ENCODE assay signal across 8 cellular contexts in genomic region chr4:153344131-153345010, GRCh38. TPM values are rescaled to one million over a fixed set of nuclear protein-coding genes. Genes with fewer than 3 reads are reported as not detected.
DNase-seq lines count a peak whose midpoint lies in the region; ATAC-seq and TF ChIP-seq lines count a peak whose summit lies in the region.

Gene MND1 (plus strand): TSS chr4:153344688. CDS start chr4:153344738, 50 bp downstream.

- H3K4me1 ChIP-seq in PC-3 (ENCODE audit: insufficient read depth, low read length), result peaks cover 36% of the 10 kb centered on the region
- H3K4me1 ChIP-seq in mucosa of rectum (ENCODE audit: control insufficient read depth in 2 of 2, insufficient read depth in 2 of 2, low read length in 2 of 2), result peaks cover 4 to 19% of the 10 kb centered on the region in 2 donors

- H3K36me3 ChIP-seq in PC-3 (ENCODE audit: low read depth, low read length) (no peaks in the 10 kb centered on the region), mucosa of rectum (ENCODE audit: control insufficient read depth in 2 of 2, insufficient read depth in 2 of 2, low read length in 2 of 2) (peaks cover 0 to 3% of the 10 kb centered on the region in 2 donors)

- H3K27me3 Mint-ChIP-seq in IgD-negative memory B cell, result no peaks in the 10 kb centered on the region

- peak; percentile 73 for ATAC-seq in GM21529 (IDR thresholded peaks at IDR 0.05; ENCODE audit: unreplicated experiment)
- peak; percentile 69 for ATAC-seq in PC-3

- no peaks in the 10 kb centered on the region for H3K9me3 Mint-ChIP-seq in IgD-negative memory B cell

- H3K4me3 Mint-ChIP-seq in IgD-negative memory B cell, result peak within 1 kb of the TSS; percentile 88 to 98 (median 95)

- H4K20me1 ChIP-seq in PC-3 (ENCODE audit: low read length), result 0 out of 2 replicates have a peak, but pooled peaks cover 3% of the 10 kb centered on the region

- no peaks in the 10 kb centered on the region for H3F3A ChIP-seq in PC-3 (ENCODE audit: low read length, unreplicated experiment)

- POLR2A ChIA-PET in PC-3 (lab: Charles Lee; ENCODE audit: unreplicated experiment), result no interaction called here

- BruUV-seq in PC-3 (replicated peaks; lab: Mats Ljungman, UMichigan), result no TSS peak

- DNase-seq in DMS53 treated with DMSO at 0.1 percent for 48 hours (lab: John Stamatoyannopoulos, UW; ENCODE audit: unreplicated experiment) (peak; percentile 31), PC-3 (peak; percentile 81), activated T-cell treated with anti-CD3 and anti-CD28 coated beads for 4 hours (peak; percentile 92), erythroblast (lab: John Stamatoyannopoulos, UW) (peak; percentile 90 to 93)
- DNase-seq in stimulated activated CD8-positive, alpha-beta memory T cell treated with anti-CD3 and anti-CD28 coated beads, Interleukin-4, amount 100 ng/mL, for 48 hours, result peak; percentile 94

- peaks cover 19 to 24% (median 20%) of the 10 kb centered on the region in 3 donors for H3K4me1 Mint-ChIP-seq in IgD-negative memory B cell

- CTCF ChIA-PET in PC-3 (lab: Charles Lee), result interaction anchor here (2.0 kb wide), 1 partner anchor 230 kb away, joined by 17 read pairs; no protein-coding TSS in a partner anchor

- TF ChIP-seq POLR2A in erythroblast (IDR thresholded peaks at IDR 0.05; ENCODE audit: low read length), result peak; percentile 64

- intact Hi-C loops in PC-3 (cut with micrococcal nuclease), result loop anchor here (1.0 to 10.0 kb wide), 5 partner anchors 88 to 408 kb away; partner anchors contain the start of gene TMEM131L

- peak within 1 kb of the TSS in 2 of 3 donors; percentile 37 to 41 for H3K27ac Mint-ChIP-seq in IgD-negative memory B cell

- H2AFZ ChIP-seq in PC-3 (ENCODE audit: low read length), result peak within 1 kb of the TSS; percentile 94

- peaks cover 45% of the 10 kb centered on the region for H3K79me2 ChIP-seq in PC-3 (ENCODE audit: low read length)

- H3K4me3 ChIP-seq in PC-3 (ENCODE audit: low read length) (peak within 1 kb of the TSS; percentile 87), mucosa of rectum (ENCODE audit: low read length in 2 of 2) (peak within 1 kb of the TSS; percentile 82 to 83)

- peak within 1 kb of the TSS; percentile 92 for H3K4me2 ChIP-seq in PC-3 (ENCODE audit: low read length)

- H3K27ac ChIP-seq in PC-3 (ENCODE audit: low read length) (peak within 1 kb of the TSS; percentile 51), mucosa of rectum (ENCODE audit: low read depth in 2 of 2, low read length in 2 of 2) (no peak within 1 kb of the TSS)

- TF ChIP-seq CTCF in PC-3 (conservative IDR thresholded peaks at IDR 0.05; ENCODE audit: low read depth, low read length), result peak; percentile 78

- H3K9ac ChIP-seq in PC-3 (ENCODE audit: low read length) (peak within 1 kb of the TSS; percentile 97), mucosa of rectum (ENCODE audit: low read depth in 1 of 2, low read length in 2 of 2) (peak within 1 kb of the TSS; percentile 14 to 61)

- H3K36me3 Mint-ChIP-seq in IgD-negative memory B cell, result peaks cover 1% of the 10 kb centered on the region

- H3K9me2 ChIP-seq in PC-3 (replicated peaks; ENCODE audit: low read length), result no peaks in the 10 kb centered on the region

- H3K9me3 ChIP-seq in PC-3 (ENCODE audit: low read length) (no peaks in the 10 kb centered on the region), mucosa of rectum (ENCODE audit: control insufficient read depth in 2 of 2, low read length in 2 of 2) (no peaks in the 10 kb centered on the region)

- H3K27me3 ChIP-seq in PC-3 (ENCODE audit: low read length), result no peaks in the 10 kb centered on the region
- H3K27me3 ChIP-seq in mucosa of rectum (ENCODE audit: control insufficient read depth in 2 of 2, insufficient read depth in 2 of 2, low read length in 2 of 2), result peaks cover 0 to 3% of the 10 kb centered on the region in 2 donors

RNA-seq across cellular contexts. Expression of gene MND1, which starts in this region (rescaled TPM):
- polyA plus RNA-seq in IgD-negative memory B cell, result not detected
- 7.9 and 8.9 TPM in 2 replicates for total RNA-seq in PC-3 (2014; rRNA removed)

Comparison
In these comparisons a context has a peak if more than half of its experiments do, and no peak if none do; other contexts are left out.
1. DNase-seq: peak in every context shown above with its lines; median percentile 94 in stimulated activated CD8-positive, alpha-beta memory T cell treated with anti-CD3 and anti-CD28 coated beads, Interleukin-4, amount 100 ng/mL, for 48 hours; 92 in activated T-cell treated with anti-CD3 and anti-CD28 coated beads for 4 hours; 92 in erythroblast; 81 in PC-3; 31 in DMS53 treated with DMSO at 0.1 percent for 48 hours.